In the genomic region with DNA sequence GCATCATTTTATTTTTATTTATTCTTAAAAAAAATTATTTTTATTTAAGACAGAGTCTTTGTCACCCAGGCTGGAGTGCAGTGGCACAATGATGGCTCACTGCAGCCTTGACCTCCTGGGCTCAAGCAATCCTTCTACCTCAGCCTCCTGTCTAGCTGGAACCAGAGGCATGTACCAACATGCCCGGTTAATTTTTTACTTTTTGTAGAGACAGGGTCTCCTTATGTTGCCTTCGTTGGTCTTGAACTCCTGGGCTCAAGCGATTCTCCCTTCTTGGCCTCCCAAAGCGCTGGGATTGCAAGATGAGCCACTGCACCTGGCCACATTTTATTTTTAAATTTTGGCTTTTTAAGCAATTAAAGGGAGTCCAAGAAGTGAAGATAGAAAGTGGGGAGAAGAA, we compare ENCODE assay signal across 1 cellular context.
A peak's percentile ranks its signal among the peaks of the same experiment; 100 is the strongest.
TF ChIP-seq lines count a peak whose summit lies in the region.

No MANE protein-coding gene starts in this region.

TF ChIP-seq in HepG2, 621 proteins besides CTCF, POLR2A, EP300 and RAD21 (continued from another document and continues in another):
- TF ChIP-seq MED1 (CRISPR knock-in tag; IDR thresholded peaks at IDR 0.05) (peak; percentile 65), ZNF644 (CRISPR knock-in tag; IDR thresholded peaks at IDR 0.05; ENCODE audit: low read depth) (peak; percentile 81), FOXJ3 (CRISPR knock-in tag; IDR thresholded peaks at IDR 0.05; ENCODE audit: borderline replicate concordance) (peak; percentile 55; the same call in 1 of the 2 replicates), ELF3 (CRISPR knock-in tag; IDR thresholded peaks at IDR 0.05) (no peak), MATR3 (CRISPR knock-in tag; IDR thresholded peaks at IDR 0.05) (no peak), FIP1L1 (IDR thresholded peaks at IDR 0.05; ENCODE audit: borderline replicate concordance, insufficient read depth, low read depth, low read length) (no peak), TCF7 (IDR thresholded peaks at IDR 0.05; ENCODE audit: low read depth) (0 out of 2 replicates have a peak, but pooled peaks have one; percentile 6), ZNF282 (IDR thresholded peaks at IDR 0.05; ENCODE audit: partially characterized antibody) (no peak), ASH2L (IDR thresholded peaks at IDR 0.05; ENCODE audit: insufficient read length, low read depth, low read length) (no peak), HIVEP1 (CRISPR knock-in tag; IDR thresholded peaks at IDR 0.05) (no peak), ZNF142 (CRISPR knock-in tag; IDR thresholded peaks at IDR 0.05) (0 out of 2 replicates have a peak, but pooled peaks have one; percentile 45), HNRNPH1 (optimal IDR thresholded peaks at IDR 0.05; ENCODE audit: low read depth, low read length) (no peak), ZSCAN31 (CRISPR knock-in tag; IDR thresholded peaks at IDR 0.05; ENCODE audit: low read depth) (no peak), ZNF564 (CRISPR knock-in tag; IDR thresholded peaks at IDR 0.05) (no peak), HDAC2 (CRISPR knock-in tag; IDR thresholded peaks at IDR 0.05) (0 out of 2 replicates have a peak, but pooled peaks have one; percentile 33), ZNF652 (CRISPR knock-in tag; IDR thresholded peaks at IDR 0.05; ENCODE audit: borderline replicate concordance, low read depth) (no peak), JARID2 (CRISPR knock-in tag; IDR thresholded peaks at IDR 0.05; ENCODE audit: insufficient replicate concordance) (no peak), ZNF780A (CRISPR knock-in tag; IDR thresholded peaks at IDR 0.05) (no peak), NKX3-1 (CRISPR knock-in tag; IDR thresholded peaks at IDR 0.05) (0 out of 2 replicates have a peak, but pooled peaks have one; percentile 21), RERE (CRISPR knock-in tag; IDR thresholded peaks at IDR 0.05; ENCODE audit: low read depth) (no peak), TCF7L2 (IDR thresholded peaks at IDR 0.05; ENCODE audit: low read depth, low read length) (no peak), BCL3 (CRISPR knock-in tag; IDR thresholded peaks at IDR 0.05) (no peak), CREB1 (IDR thresholded peaks at IDR 0.05) (no peak), CREB1 (CRISPR knock-in tag; IDR thresholded peaks at IDR 0.05) (no peak), TCF12 (IDR thresholded peaks at IDR 0.05) (no peak), TCF12 (CRISPR knock-in tag; IDR thresholded peaks at IDR 0.05) (no peak), MED13 (CRISPR knock-in tag; IDR thresholded peaks at IDR 0.05) (0 out of 2 replicates have a peak, but pooled peaks have one; percentile 48), FOXP1 (IDR thresholded peaks at IDR 0.05) (no peak), FOXP1 (CRISPR knock-in tag; IDR thresholded peaks at IDR 0.05) (no peak)
- TF ChIP-seq, protein P1, sequence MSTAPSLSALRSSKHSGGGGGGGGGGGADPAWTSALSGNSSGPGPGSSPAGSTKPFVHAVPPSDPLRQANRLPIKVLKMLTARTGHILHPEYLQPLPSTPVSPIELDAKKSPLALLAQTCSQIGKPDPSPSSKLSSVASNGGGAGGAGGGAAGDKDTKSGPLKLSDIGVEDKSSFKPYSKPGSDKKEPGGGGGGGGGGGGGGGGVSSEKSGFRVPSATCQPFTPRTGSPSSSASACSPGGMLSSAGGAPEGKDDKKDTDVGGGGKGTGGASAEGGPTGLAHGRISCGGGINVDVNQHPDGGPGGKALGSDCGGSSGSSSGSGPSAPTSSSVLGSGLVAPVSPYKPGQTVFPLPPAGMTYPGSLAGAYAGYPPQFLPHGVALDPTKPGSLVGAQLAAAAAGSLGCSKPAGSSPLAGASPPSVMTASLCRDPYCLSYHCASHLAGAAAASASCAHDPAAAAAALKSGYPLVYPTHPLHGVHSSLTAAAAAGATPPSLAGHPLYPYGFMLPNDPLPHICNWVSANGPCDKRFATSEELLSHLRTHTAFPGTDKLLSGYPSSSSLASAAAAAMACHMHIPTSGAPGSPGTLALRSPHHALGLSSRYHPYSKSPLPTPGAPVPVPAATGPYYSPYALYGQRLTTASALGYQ (CRISPR knock-in tag; IDR thresholded peaks at IDR 0.05) = no peak
- TF ChIP-seq, protein P2, sequence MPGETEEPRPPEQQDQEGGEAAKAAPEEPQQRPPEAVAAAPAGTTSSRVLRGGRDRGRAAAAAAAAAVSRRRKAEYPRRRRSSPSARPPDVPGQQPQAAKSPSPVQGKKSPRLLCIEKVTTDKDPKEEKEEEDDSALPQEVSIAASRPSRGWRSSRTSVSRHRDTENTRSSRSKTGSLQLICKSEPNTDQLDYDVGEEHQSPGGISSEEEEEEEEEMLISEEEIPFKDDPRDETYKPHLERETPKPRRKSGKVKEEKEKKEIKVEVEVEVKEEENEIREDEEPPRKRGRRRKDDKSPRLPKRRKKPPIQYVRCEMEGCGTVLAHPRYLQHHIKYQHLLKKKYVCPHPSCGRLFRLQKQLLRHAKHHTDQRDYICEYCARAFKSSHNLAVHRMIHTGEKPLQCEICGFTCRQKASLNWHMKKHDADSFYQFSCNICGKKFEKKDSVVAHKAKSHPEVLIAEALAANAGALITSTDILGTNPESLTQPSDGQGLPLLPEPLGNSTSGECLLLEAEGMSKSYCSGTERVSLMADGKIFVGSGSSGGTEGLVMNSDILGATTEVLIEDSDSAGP (CRISPR knock-in tag; IDR thresholded peaks at IDR 0.05; ENCODE audit: borderline replicate concordance) = no peak
- TF ChIP-seq, protein P3, sequence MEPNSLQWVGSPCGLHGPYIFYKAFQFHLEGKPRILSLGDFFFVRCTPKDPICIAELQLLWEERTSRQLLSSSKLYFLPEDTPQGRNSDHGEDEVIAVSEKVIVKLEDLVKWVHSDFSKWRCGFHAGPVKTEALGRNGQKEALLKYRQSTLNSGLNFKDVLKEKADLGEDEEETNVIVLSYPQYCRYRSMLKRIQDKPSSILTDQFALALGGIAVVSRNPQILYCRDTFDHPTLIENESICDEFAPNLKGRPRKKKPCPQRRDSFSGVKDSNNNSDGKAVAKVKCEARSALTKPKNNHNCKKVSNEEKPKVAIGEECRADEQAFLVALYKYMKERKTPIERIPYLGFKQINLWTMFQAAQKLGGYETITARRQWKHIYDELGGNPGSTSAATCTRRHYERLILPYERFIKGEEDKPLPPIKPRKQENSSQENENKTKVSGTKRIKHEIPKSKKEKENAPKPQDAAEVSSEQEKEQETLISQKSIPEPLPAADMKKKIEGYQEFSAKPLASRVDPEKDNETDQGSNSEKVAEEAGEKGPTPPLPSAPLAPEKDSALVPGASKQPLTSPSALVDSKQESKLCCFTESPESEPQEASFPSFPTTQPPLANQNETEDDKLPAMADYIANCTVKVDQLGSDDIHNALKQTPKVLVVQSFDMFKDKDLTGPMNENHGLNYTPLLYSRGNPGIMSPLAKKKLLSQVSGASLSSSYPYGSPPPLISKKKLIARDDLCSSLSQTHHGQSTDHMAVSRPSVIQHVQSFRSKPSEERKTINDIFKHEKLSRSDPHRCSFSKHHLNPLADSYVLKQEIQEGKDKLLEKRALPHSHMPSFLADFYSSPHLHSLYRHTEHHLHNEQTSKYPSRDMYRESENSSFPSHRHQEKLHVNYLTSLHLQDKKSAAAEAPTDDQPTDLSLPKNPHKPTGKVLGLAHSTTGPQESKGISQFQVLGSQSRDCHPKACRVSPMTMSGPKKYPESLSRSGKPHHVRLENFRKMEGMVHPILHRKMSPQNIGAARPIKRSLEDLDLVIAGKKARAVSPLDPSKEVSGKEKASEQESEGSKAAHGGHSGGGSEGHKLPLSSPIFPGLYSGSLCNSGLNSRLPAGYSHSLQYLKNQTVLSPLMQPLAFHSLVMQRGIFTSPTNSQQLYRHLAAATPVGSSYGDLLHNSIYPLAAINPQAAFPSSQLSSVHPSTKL (CRISPR knock-in tag; IDR thresholded peaks at IDR 0.05) = peak; percentile 52
- TF ChIP-seq, protein P4, sequence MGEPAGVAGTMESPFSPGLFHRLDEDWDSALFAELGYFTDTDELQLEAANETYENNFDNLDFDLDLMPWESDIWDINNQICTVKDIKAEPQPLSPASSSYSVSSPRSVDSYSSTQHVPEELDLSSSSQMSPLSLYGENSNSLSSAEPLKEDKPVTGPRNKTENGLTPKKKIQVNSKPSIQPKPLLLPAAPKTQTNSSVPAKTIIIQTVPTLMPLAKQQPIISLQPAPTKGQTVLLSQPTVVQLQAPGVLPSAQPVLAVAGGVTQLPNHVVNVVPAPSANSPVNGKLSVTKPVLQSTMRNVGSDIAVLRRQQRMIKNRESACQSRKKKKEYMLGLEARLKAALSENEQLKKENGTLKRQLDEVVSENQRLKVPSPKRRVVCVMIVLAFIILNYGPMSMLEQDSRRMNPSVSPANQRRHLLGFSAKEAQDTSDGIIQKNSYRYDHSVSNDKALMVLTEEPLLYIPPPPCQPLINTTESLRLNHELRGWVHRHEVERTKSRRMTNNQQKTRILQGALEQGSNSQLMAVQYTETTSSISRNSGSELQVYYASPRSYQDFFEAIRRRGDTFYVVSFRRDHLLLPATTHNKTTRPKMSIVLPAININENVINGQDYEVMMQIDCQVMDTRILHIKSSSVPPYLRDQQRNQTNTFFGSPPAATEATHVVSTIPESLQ (CRISPR knock-in tag; conservative IDR thresholded peaks at IDR 0.05) = no peak
